ENCODE assay signal across 2 cellular contexts in the genomic region with DNA sequence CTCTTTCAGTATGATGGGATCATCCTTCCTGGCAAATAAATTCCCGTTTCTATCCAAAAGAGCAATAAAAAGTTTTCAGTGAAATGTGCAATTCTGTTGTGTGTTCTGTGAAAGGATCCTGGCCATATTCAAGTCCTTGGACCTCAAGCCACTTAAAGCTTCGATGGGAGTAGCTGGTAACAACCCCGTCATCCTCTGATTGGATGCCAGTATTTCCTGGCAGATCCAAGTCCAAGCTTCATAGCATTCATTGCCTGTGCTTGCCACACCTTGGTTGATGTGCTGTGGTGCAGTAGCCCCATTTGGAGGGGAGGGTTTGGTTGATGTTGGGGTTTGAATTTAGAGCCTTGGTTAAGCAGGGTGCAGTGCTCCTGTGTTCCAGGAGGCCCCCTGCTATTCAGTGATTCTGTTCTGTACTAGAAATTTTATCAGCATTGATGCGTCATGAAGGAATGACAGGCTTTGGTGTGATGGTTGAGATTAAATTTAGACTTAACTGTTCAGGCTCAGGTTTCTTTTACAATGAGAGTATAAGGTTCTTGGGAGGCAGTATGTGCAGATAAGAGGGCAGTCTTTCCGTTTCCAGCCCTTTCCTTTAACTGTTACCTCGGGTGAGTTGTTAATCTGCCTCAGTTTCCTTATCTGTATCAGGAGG.
TF ChIP-seq lines count a peak whose summit lies in the region.

No MANE protein-coding gene starts in this region.

TF ChIP-seq in SK-N-SH, 30 proteins besides CTCF, POLR2A, EP300 and RAD21:
- TF ChIP-seq SIN3A (IDR thresholded peaks at IDR 0.05; ENCODE audit: borderline replicate concordance, low read depth, low read length) = no peak
- TF ChIP-seq, protein P1, sequence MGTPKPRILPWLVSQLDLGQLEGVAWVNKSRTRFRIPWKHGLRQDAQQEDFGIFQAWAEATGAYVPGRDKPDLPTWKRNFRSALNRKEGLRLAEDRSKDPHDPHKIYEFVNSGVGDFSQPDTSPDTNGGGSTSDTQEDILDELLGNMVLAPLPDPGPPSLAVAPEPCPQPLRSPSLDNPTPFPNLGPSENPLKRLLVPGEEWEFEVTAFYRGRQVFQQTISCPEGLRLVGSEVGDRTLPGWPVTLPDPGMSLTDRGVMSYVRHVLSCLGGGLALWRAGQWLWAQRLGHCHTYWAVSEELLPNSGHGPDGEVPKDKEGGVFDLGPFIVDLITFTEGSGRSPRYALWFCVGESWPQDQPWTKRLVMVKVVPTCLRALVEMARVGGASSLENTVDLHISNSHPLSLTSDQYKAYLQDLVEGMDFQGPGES (IDR thresholded peaks at IDR 0.05; ENCODE audit: low read depth, low read length) = no peak
- TF ChIP-seq, protein P2, sequence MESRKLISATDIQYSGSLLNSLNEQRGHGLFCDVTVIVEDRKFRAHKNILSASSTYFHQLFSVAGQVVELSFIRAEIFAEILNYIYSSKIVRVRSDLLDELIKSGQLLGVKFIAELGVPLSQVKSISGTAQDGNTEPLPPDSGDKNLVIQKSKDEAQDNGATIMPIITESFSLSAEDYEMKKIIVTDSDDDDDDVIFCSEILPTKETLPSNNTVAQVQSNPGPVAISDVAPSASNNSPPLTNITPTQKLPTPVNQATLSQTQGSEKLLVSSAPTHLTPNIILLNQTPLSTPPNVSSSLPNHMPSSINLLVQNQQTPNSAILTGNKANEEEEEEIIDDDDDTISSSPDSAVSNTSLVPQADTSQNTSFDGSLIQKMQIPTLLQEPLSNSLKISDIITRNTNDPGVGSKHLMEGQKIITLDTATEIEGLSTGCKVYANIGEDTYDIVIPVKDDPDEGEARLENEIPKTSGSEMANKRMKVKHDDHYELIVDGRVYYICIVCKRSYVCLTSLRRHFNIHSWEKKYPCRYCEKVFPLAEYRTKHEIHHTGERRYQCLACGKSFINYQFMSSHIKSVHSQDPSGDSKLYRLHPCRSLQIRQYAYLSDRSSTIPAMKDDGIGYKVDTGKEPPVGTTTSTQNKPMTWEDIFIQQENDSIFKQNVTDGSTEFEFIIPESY (IDR thresholded peaks at IDR 0.05; ENCODE audit: borderline replicate concordance, low read depth) = no peak
- TF ChIP-seq GATA2 (CRISPR knock-in tag; IDR thresholded peaks at IDR 0.05) = no peak
- TF ChIP-seq EZH2phosphoT487 (IDR thresholded peaks at IDR 0.05; ENCODE audit: borderline replicate concordance, low read depth) = no peak
- TF ChIP-seq, protein P3, sequence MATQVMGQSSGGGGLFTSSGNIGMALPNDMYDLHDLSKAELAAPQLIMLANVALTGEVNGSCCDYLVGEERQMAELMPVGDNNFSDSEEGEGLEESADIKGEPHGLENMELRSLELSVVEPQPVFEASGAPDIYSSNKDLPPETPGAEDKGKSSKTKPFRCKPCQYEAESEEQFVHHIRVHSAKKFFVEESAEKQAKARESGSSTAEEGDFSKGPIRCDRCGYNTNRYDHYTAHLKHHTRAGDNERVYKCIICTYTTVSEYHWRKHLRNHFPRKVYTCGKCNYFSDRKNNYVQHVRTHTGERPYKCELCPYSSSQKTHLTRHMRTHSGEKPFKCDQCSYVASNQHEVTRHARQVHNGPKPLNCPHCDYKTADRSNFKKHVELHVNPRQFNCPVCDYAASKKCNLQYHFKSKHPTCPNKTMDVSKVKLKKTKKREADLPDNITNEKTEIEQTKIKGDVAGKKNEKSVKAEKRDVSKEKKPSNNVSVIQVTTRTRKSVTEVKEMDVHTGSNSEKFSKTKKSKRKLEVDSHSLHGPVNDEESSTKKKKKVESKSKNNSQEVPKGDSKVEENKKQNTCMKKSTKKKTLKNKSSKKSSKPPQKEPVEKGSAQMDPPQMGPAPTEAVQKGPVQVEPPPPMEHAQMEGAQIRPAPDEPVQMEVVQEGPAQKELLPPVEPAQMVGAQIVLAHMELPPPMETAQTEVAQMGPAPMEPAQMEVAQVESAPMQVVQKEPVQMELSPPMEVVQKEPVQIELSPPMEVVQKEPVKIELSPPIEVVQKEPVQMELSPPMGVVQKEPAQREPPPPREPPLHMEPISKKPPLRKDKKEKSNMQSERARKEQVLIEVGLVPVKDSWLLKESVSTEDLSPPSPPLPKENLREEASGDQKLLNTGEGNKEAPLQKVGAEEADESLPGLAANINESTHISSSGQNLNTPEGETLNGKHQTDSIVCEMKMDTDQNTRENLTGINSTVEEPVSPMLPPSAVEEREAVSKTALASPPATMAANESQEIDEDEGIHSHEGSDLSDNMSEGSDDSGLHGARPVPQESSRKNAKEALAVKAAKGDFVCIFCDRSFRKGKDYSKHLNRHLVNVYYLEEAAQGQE (IDR thresholded peaks at IDR 0.05; ENCODE audit: low read depth, low read length) = no peak
- TF ChIP-seq CHD2 (IDR thresholded peaks at IDR 0.05; ENCODE audit: low read length, partially characterized antibody) = no peak
- no peak for TF ChIP-seq ELF1 (IDR thresholded peaks at IDR 0.05)
- no peak for TF ChIP-seq SMC3 (IDR thresholded peaks at IDR 0.05; ENCODE audit: low read depth, low read length)
- no peak for TF ChIP-seq FOXJ3 (CRISPR knock-in tag; IDR thresholded peaks at IDR 0.05)
- TF ChIP-seq JUND (IDR thresholded peaks at IDR 0.05) = no peak
- TF ChIP-seq POLR2AphosphoS5 (IDR thresholded peaks at IDR 0.05; ENCODE audit: low read depth, low read length) = no peak
- TF ChIP-seq RFX5 (IDR thresholded peaks at IDR 0.05; ENCODE audit: low read length) = no peak
- no peak for TF ChIP-seq GABPA (IDR thresholded peaks at IDR 0.05; ENCODE audit: low read depth)
- TF ChIP-seq FOXM1 (IDR thresholded peaks at IDR 0.05; ENCODE audit: low read depth) = no peak
- TF ChIP-seq, protein P4, sequence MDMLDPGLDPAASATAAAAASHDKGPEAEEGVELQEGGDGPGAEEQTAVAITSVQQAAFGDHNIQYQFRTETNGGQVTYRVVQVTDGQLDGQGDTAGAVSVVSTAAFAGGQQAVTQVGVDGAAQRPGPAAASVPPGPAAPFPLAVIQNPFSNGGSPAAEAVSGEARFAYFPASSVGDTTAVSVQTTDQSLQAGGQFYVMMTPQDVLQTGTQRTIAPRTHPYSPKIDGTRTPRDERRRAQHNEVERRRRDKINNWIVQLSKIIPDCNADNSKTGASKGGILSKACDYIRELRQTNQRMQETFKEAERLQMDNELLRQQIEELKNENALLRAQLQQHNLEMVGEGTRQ (IDR thresholded peaks at IDR 0.05; ENCODE audit: borderline replicate concordance, low read depth, low read length) = no peak
- TF ChIP-seq TEAD4 (IDR thresholded peaks at IDR 0.05; ENCODE audit: borderline replicate concordance, insufficient read depth) = no peak

TF ChIP-seq in H1, 55 proteins besides CTCF, POLR2A, EP300 and RAD21:
- no peak for TF ChIP-seq TAF1 (IDR thresholded peaks at IDR 0.05; ENCODE audit: low read depth, low read length)
- TF ChIP-seq POLR2AphosphoS5 (IDR thresholded peaks at IDR 0.05; ENCODE audit: low read depth, low read length) = peak; percentile 20; the same call in 1 of the 2 replicates
